In genomic region chr11:60925685-60926267, GRCh38 we compare ENCODE assay signal across 10 cellular contexts. TPM values are rescaled to one million over a fixed set of nuclear protein-coding genes. Genes with fewer than 3 reads are reported as not detected.
DNase-seq lines count a peak whose midpoint lies in the region; ATAC-seq, FAIRE-seq and TF ChIP-seq lines count a peak whose summit lies in the region.
"Had no signal": no experiment of that assay in that cellular context is flagged by ENCODE, and none has a peak within 500 bp of the region (broad histone marks: within the 10 kb centered on the region; RNA-seq: fewer than 3 reads in every experiment).

No MANE protein-coding gene starts in this region.

- POLR2A ChIA-PET in Caco-2 (lab: Charles Lee) = no interaction called here
- POLR2A ChIA-PET in GM12878 (lab: Charles Lee) = interaction anchor here (0.6 to 1.4 kb wide), 2 partner anchors 8 to 16 kb away, joined by 3 to 4 read pairs; no protein-coding TSS in a partner anchor
- POLR2A ChIA-PET in naive thymus-derived CD8-positive, alpha-beta T cell (lab: Charles Lee) = interaction anchor here (0.5 to 1.7 kb wide), 4 partner anchors 10 to 395 kb away, joined by 3 to 7 read pairs (median 4); no protein-coding TSS in a partner anchor

- DNase-seq in Caco-2 (no peak), GM12878 (ENCODE audit: low read depth, low spot score) (no peak), left lobe of liver (ENCODE audit: low spot score) (no peak)
- no peak for DNase-seq in naive thymus-derived CD8-positive, alpha-beta T cell
- no peak for DNase-seq in activated T-cell treated with anti-CD3 and anti-CD28 coated beads, Interleukin-2, amount 50 U/mL, for 24 hours
- DNase-seq: activated naive CD4-positive, alpha-beta T cell treated with anti-CD3 and anti-CD28 coated beads, Interleukin-2, amount 10 ng/mL, durations not matched to agents 7 days and 5 days had no signal

- peaks cover 13% of the 10 kb centered on the region for H3K4me1 ChIP-seq in Caco-2
- H3K4me1 ChIP-seq in HUES48 (ENCODE audit: control insufficient read depth, insufficient read depth, low read length) = peaks cover 9% of the 10 kb centered on the region
- peaks cover 22% of the 10 kb centered on the region for H3K4me1 ChIP-seq in GM12878 (ENCODE audit: control insufficient read depth, insufficient read depth, low read length)

- intact Hi-C loops in Caco-2 (cut with micrococcal nuclease; ENCODE audit: unreplicated experiment) (no loop called here), GM12878 (cut with micrococcal nuclease; ENCODE audit: unreplicated experiment) (no loop called here)

- H3K27me3 ChIP-seq in Caco-2 (replicated peaks; ENCODE audit: control insufficient read depth, insufficient read depth, low read length) (no peaks in the 10 kb centered on the region), HUES48 (ENCODE audit: control insufficient read depth, insufficient read depth, low read length) (no peaks in the 10 kb centered on the region; the same call in 1 of the 2 replicates), GM12878 (replicated peaks in 1 of 2; ENCODE audit: control insufficient read depth in 2 of 2, insufficient read depth in 2 of 2, low read length in 1 of 2) (no peaks in the 10 kb centered on the region)

- no peak for TF ChIP-seq CTCF in Caco-2 (IDR thresholded peaks at IDR 0.05; ENCODE audit: insufficient read depth in 1 of 2, low read depth in 1 of 2, low read length in 1 of 2, severe bottlenecking in 1 of 2, unreplicated experiment in 1 of 2)
- TF ChIP-seq CTCF in GM12878 (IDR thresholded peaks at IDR 0.05 in 2 of 3, conservative IDR thresholded peaks at IDR 0.05 in 1 of 3; ENCODE audit: control insufficient read depth in 2 of 3, extremely low read depth in 1 of 3, insufficient read depth in 1 of 3, low read depth in 3 of 3, low read length in 3 of 3) = no peak; a peak in 1 of 6 replicates

- no peaks in the 10 kb centered on the region for H3K36me3 ChIP-seq in Caco-2 (ENCODE audit: control insufficient read depth, insufficient read depth, low read length)
- H3K36me3 ChIP-seq in HUES48 (ENCODE audit: control insufficient read depth, insufficient read depth, low read length) = peaks cover 59% of the 10 kb centered on the region
- peaks cover 3 to 16% of the 10 kb centered on the region in 2 experiments; a peak in 3 of 4 replicates for H3K36me3 ChIP-seq in GM12878 (ENCODE audit: control insufficient read depth in 2 of 2, insufficient read depth in 2 of 2, low read length in 1 of 2)

- H3K4me1 Mint-ChIP-seq in Caco-2 (ENCODE audit: low read depth, unreplicated experiment) = peaks cover 13% of the 10 kb centered on the region
- H3K4me1 Mint-ChIP-seq in naive thymus-derived CD8-positive, alpha-beta T cell = peaks cover 13 to 18% (median 13%) of the 10 kb centered on the region in 4 donors
- H3K4me1 Mint-ChIP-seq in activated T-cell treated with anti-CD3 and anti-CD28 coated beads, Interleukin-2, amount 50 U/mL, for 24 hours (ENCODE audit: low read depth) = peaks cover 22% of the 10 kb centered on the region

- CTCF ChIA-PET in Caco-2 (lab: Charles Lee) = no interaction called here
- CTCF ChIA-PET in GM12878 (lab: Yijun Ruan, JAX) = interaction anchor here (0.5 to 0.6 kb wide), 2 partner anchors 23 to 204 kb away, joined by 3 read pairs; no protein-coding TSS in a partner anchor

- BruUV-seq in Caco-2 (replicated peaks; lab: Mats Ljungman, UMichigan) (TSS peak; percentile 31), GM12878 (replicated peaks; lab: Mats Ljungman, UMichigan) (no TSS peak)

- H3K9ac ChIP-seq in HUES48 (ENCODE audit: low read depth, low read length) (no peak overlapping the region), GM12878 (ENCODE audit: control insufficient read depth, insufficient read depth, low read length) (no peak overlapping the region)

- FAIRE-seq in GM12878 (lab: Jason Lieb, UNC) = no peak

- no peaks in the 10 kb centered on the region for H3K27me3 Mint-ChIP-seq in Caco-2 (ENCODE audit: insufficient read depth, unreplicated experiment)
- peaks cover 1 to 20% (median 13%) of the 10 kb centered on the region in 5 donors for H3K27me3 Mint-ChIP-seq in naive thymus-derived CD8-positive, alpha-beta T cell
- peaks cover 21% of the 10 kb centered on the region for H3K27me3 Mint-ChIP-seq in activated T-cell treated with anti-CD3 and anti-CD28 coated beads, Interleukin-2, amount 50 U/mL, for 24 hours

- TF ChIP-seq RAD21 in GM12878 (IDR thresholded peaks at IDR 0.05; ENCODE audit: insufficient read depth, low read depth, low read length) = no peak

- ATAC-seq in GM12878 (peak; percentile 13), GM21381 (IDR thresholded peaks at IDR 0.05; ENCODE audit: unreplicated experiment) (no peak), left lobe of liver (no peak), GM21619 (IDR thresholded peaks at IDR 0.05; ENCODE audit: unreplicated experiment) (no peak)
- no peak for ATAC-seq in naive thymus-derived CD8-positive, alpha-beta T cell

- H3K27ac ChIP-seq in HUES48 (ENCODE audit: low read depth, low read length) (no peak overlapping the region), GM12878 (ENCODE audit: control insufficient read depth, insufficient read depth) (no peak overlapping the region)

- no peaks in the 10 kb centered on the region for H4K20me1 ChIP-seq in GM12878 (ENCODE audit: control insufficient read depth, insufficient read depth)

- peaks cover 22% of the 10 kb centered on the region for H3K36me3 Mint-ChIP-seq in Caco-2 (ENCODE audit: insufficient read depth, unreplicated experiment)
- H3K36me3 Mint-ChIP-seq in naive thymus-derived CD8-positive, alpha-beta T cell = peaks cover 5 to 30% (median 23%) of the 10 kb centered on the region in 3 donors
- peaks cover 30% of the 10 kb centered on the region for H3K36me3 Mint-ChIP-seq in activated T-cell treated with anti-CD3 and anti-CD28 coated beads, Interleukin-2, amount 50 U/mL, for 24 hours (ENCODE audit: low read depth)

- RAD21 ChIA-PET in GM12878 (lab: Charles Lee; ENCODE audit: unreplicated experiment) = interaction anchor here (0.6 to 1.2 kb wide), 2 partner anchors 22 to 43 kb away, joined by 3 to 5 read pairs; no protein-coding TSS in a partner anchor

- H3K9me3 Mint-ChIP-seq in Caco-2 (ENCODE audit: unreplicated experiment) = no peaks in the 10 kb centered on the region
- no peaks in the 10 kb centered on the region for H3K9me3 Mint-ChIP-seq in naive thymus-derived CD8-positive, alpha-beta T cell
- no peaks in the 10 kb centered on the region for H3K9me3 Mint-ChIP-seq in activated T-cell treated with anti-CD3 and anti-CD28 coated beads, Interleukin-2, amount 50 U/mL, for 24 hours
- H3K9me3 Mint-ChIP-seq: activated naive CD4-positive, alpha-beta T cell treated with anti-CD3 and anti-CD28 coated beads, Interleukin-2, amount 10 ng/mL, durations not matched to agents 7 days and 5 days had no signal

- TF ChIP-seq POLR2A in GM12878 (IDR thresholded peaks at IDR 0.05; ENCODE audit: low read depth, low read length) = no peak

- H3K4me3 ChIP-seq in Caco-2 (ENCODE audit: low read depth, low read length) (no peak overlapping the region; the same call in 1 of the 2 replicates), HUES48 (ENCODE audit: low read depth, low read length) (peak overlapping the region; percentile 72), GM12878 (no peak overlapping the region)

- no peak overlapping the region for H2AFZ ChIP-seq in GM12878 (ENCODE audit: control insufficient read depth, low read depth, low read length)

- no peak for TF ChIP-seq EP300 in GM12878 (IDR thresholded peaks at IDR 0.05; ENCODE audit: borderline replicate concordance in 1 of 2, control insufficient read depth in 1 of 2, low read depth in 2 of 2, low read length in 2 of 2)

- SMC1A ChIA-PET in GM12878 (lab: Charles Lee; ENCODE audit: uncharacterized antibody, unreplicated experiment) = no interaction called here

- peak overlapping the region; percentile 90 for H3K4me3 Mint-ChIP-seq in Caco-2 (ENCODE audit: unreplicated experiment)
- peak overlapping the region in 9 of 10 donors; percentile 8 to 81 (median 58) for H3K4me3 Mint-ChIP-seq in naive thymus-derived CD8-positive, alpha-beta T cell
- H3K4me3 Mint-ChIP-seq in activated T-cell treated with anti-CD3 and anti-CD28 coated beads, Interleukin-2, amount 50 U/mL, for 24 hours = no peak overlapping the region

- H3K79me2 ChIP-seq in GM12878 (ENCODE audit: control insufficient read depth, insufficient read depth, low read length) = no peaks in the 10 kb centered on the region

- no peaks in the 10 kb centered on the region for H3K9me3 ChIP-seq in Caco-2
- no peaks in the 10 kb centered on the region for H3K9me3 ChIP-seq in HUES48 (ENCODE audit: control insufficient read depth, insufficient read depth, low read length)
- no peaks in the 10 kb centered on the region for H3K9me3 ChIP-seq in GM12878 (replicated peaks; ENCODE audit: control insufficient read depth, insufficient read depth, low read length)

- in situ Hi-C loops in GM12878 (cut with MboI) = no loop called here

- WGBS in GM12878 (ENCODE audit: insufficient coverage, insufficient replicate concordance, low lambda C conversion rate, missing lambda C conversion rate) = 32% methylated on average over 8 of the region's 8 CpGs

- H3K4me2 ChIP-seq in GM12878 (ENCODE audit: control insufficient read depth, insufficient read depth) = peak overlapping the region; percentile 98

- H3K27ac Mint-ChIP-seq in Caco-2 (ENCODE audit: unreplicated experiment) = no peak overlapping the region
- peak overlapping the region in 1 of 10 donors; percentile 81 for H3K27ac Mint-ChIP-seq in naive thymus-derived CD8-positive, alpha-beta T cell
- no peak overlapping the region for H3K27ac Mint-ChIP-seq in activated T-cell treated with anti-CD3 and anti-CD28 coated beads, Interleukin-2, amount 50 U/mL, for 24 hours
- H3K27ac Mint-ChIP-seq: activated naive CD4-positive, alpha-beta T cell treated with anti-CD3 and anti-CD28 coated beads, Interleukin-2, amount 10 ng/mL, durations not matched to agents 7 days and 5 days had no signal

RNA-seq across cellular contexts. Expression of gene TMEM132A, which starts 1.5 kb away (rescaled TPM):
- 86.6 and 97.3 TPM in 2 replicates for total RNA-seq in Caco-2 (2022)
- 7.0 and 7.3 TPM in 2 replicates for total RNA-seq in GM12878 (2013; cell fraction: nucleolus; rRNA removed)
- 6.4 and 14.1 TPM in 2 replicates for total RNA-seq in GM12878 (2014; rRNA removed)
- 4.1 and 5.6 TPM in 2 replicates for total RNA-seq in GM12878 (2014; rRNA removed; fragmentation: Illumina TruSeq; extraction: Trizol)
- 16.0 and 25.0 TPM in 2 replicates for total RNA-seq in GM12878 (2021)
- 2.7 TPM for polyA plus RNA-seq in GM12878 (2011; ENCODE audit: low read depth)
- 0.56 and 0.78 TPM in 2 replicates for polyA plus RNA-seq in GM12878 (2011; rRNA removed)
- 0.64 and 1.3 TPM in 2 replicates for polyA plus RNA-seq in GM12878 (2011; cell fraction: cytosol; rRNA removed)
- polyA plus RNA-seq in GM12878 (2011; cell fraction: nucleus; rRNA removed) = 16.2 and 17.6 TPM in 2 replicates
- polyA plus RNA-seq in GM12878 (2012) = 4.8 and 9.3 TPM in 2 replicates
- 1.5 and 1.7 TPM in 2 replicates for polyA plus RNA-seq in GM12878 (2014; fragmentation: Illumina TruSeq; extraction: Trizol)
- polyA plus RNA-seq in GM12878 (2014; fragmentation: Nextera tagmentation; extraction: Ambion mirVana) = under 1 TPM; 0.16 to 0.79 TPM
- 9.9 and 14.6 TPM in 2 replicates for polyA plus RNA-seq in GM12878 (2014; rRNA removed)
- 1 to 10 TPM; 3.4 to 5.2 TPM for polyA plus RNA-seq in GM12878 (2016; fragmentation: Nextera tagmentation; extraction: Ambion mirVana)
- 0.22 and 3.0 TPM in 2 replicates for polyA minus RNA-seq in GM12878 (2011; rRNA and poly(A)+ RNA removed)
- 2.8 and 5.9 TPM in 2 replicates for polyA minus RNA-seq in GM12878 (2011; cell fraction: cytosol; rRNA and poly(A)+ RNA removed)
- 4.1 and 4.7 TPM in 2 replicates for polyA minus RNA-seq in GM12878 (2011; cell fraction: nucleus; rRNA and poly(A)+ RNA removed)
- total RNA-seq in naive thymus-derived CD8-positive, alpha-beta T cell = under 1 TPM in 1 of 2 experiments, not detected in 1; 0.88 TPM
- not detected for polyA plus RNA-seq in naive thymus-derived CD8-positive, alpha-beta T cell
- 2.1 TPM for total RNA-seq in left lobe of liver

RNA-seq across cellular contexts. Expression of gene TMEM109, which starts 11.8 kb away (rescaled TPM):
- total RNA-seq in Caco-2 (2022) (82.3 and 91.9 TPM in 2 replicates), GM12878 (2014; rRNA removed) (62.8 and 66.8 TPM in 2 replicates), GM12878 (2014; rRNA removed; fragmentation: Illumina TruSeq; extraction: Trizol) (38.3 and 43.3 TPM in 2 replicates), GM12878 (2021) (124 and 128 TPM in 2 replicates), left lobe of liver (36.9 TPM)
- total RNA-seq in GM12878 (2013; cell fraction: nucleolus; rRNA removed) = 19.0 and 20.8 TPM in 2 replicates
- polyA plus RNA-seq in GM12878 (2011; ENCODE audit: low read depth) = 52.2 TPM
- polyA plus RNA-seq in GM12878 (2011; rRNA removed) (8.1 and 25.7 TPM in 2 replicates), GM12878 (2014; fragmentation: Illumina TruSeq; extraction: Trizol) (73.9 and 115 TPM in 2 replicates), GM12878 (2014; fragmentation: Nextera tagmentation; extraction: Ambion mirVana) (10 to 100 TPM; 21.9 to 52.9 TPM), GM12878 (2014; rRNA removed) (104 and 117 TPM in 2 replicates), GM12878 (2016; fragmentation: Nextera tagmentation; extraction: Ambion mirVana) (100 to 1,000 TPM; 179 to 199 TPM)
- polyA plus RNA-seq in GM12878 (2011; cell fraction: cytosol; rRNA removed) = 37.4 and 37.6 TPM in 2 replicates
- polyA plus RNA-seq in GM12878 (2011; cell fraction: nucleus; rRNA removed) = 18.8 and 25.3 TPM in 2 replicates
- 42.7 and 46.8 TPM in 2 replicates for polyA plus RNA-seq in GM12878 (2012)
- polyA minus RNA-seq in GM12878 (2011; rRNA and poly(A)+ RNA removed) = 15.6 and 17.1 TPM in 2 replicates
- polyA minus RNA-seq in GM12878 (2011; cell fraction: cytosol; rRNA and poly(A)+ RNA removed) = 8.0 and 8.4 TPM in 2 replicates
- polyA minus RNA-seq in GM12878 (2011; cell fraction: nucleus; rRNA and poly(A)+ RNA removed) = 4.8 and 7.1 TPM in 2 replicates
- total RNA-seq in naive thymus-derived CD8-positive, alpha-beta T cell = 10 to 100 TPM; 52.4 to 60.5 TPM
- polyA plus RNA-seq in naive thymus-derived CD8-positive, alpha-beta T cell = 100 to 1,000 TPM; 216 to 295 (median 272) TPM

RNA-seq across cellular contexts. Expression of gene PRPF19, which starts 19.4 kb away (rescaled TPM):
- 180 and 183 TPM in 2 replicates for total RNA-seq in Caco-2 (2022)
- 51.1 and 62.0 TPM in 2 replicates for total RNA-seq in GM12878 (2013; cell fraction: nucleolus; rRNA removed)
- total RNA-seq in GM12878 (2014; rRNA removed) = 95.6 and 109 TPM in 2 replicates
- 48.7 and 53.1 TPM in 2 replicates for total RNA-seq in GM12878 (2014; rRNA removed; fragmentation: Illumina TruSeq; extraction: Trizol)
- 165 and 170 TPM in 2 replicates for total RNA-seq in GM12878 (2021)
- polyA plus RNA-seq in GM12878 (2011; ENCODE audit: low read depth) = 57.2 TPM
- polyA plus RNA-seq in GM12878 (2011; rRNA removed) = 12.9 and 25.6 TPM in 2 replicates
- 44.9 and 48.1 TPM in 2 replicates for polyA plus RNA-seq in GM12878 (2011; cell fraction: cytosol; rRNA removed)
- polyA plus RNA-seq in GM12878 (2011; cell fraction: nucleus; rRNA removed) = 51.8 and 78.3 TPM in 2 replicates
- polyA plus RNA-seq in GM12878 (2012) = 81.7 and 107 TPM in 2 replicates
- 109 and 151 TPM in 2 replicates for polyA plus RNA-seq in GM12878 (2014; fragmentation: Illumina TruSeq; extraction: Trizol)
- polyA plus RNA-seq in GM12878 (2014; fragmentation: Nextera tagmentation; extraction: Ambion mirVana) = 10 to 100 TPM in 1 of 2 experiments, 1 to 10 TPM in 1; 8.7 to 27.7 TPM
- 74.4 and 88.5 TPM in 2 replicates for polyA plus RNA-seq in GM12878 (2014; rRNA removed)
- 10 to 100 TPM; 59.8 to 62.9 TPM for polyA plus RNA-seq in GM12878 (2016; fragmentation: Nextera tagmentation; extraction: Ambion mirVana)
- 20.9 and 45.0 TPM in 2 replicates for polyA minus RNA-seq in GM12878 (2011; rRNA and poly(A)+ RNA removed)
- polyA minus RNA-seq in GM12878 (2011; cell fraction: cytosol; rRNA and poly(A)+ RNA removed) = 31.7 and 35.9 TPM in 2 replicates
- polyA minus RNA-seq in GM12878 (2011; cell fraction: nucleus; rRNA and poly(A)+ RNA removed) = 34.9 and 61.6 TPM in 2 replicates
- total RNA-seq in naive thymus-derived CD8-positive, alpha-beta T cell = 10 to 100 TPM; 94.0 to 98.8 TPM
- polyA plus RNA-seq in naive thymus-derived CD8-positive, alpha-beta T cell = 10 to 100 TPM; 14.2 to 19.5 (median 17.8) TPM
- total RNA-seq in left lobe of liver = 44.9 TPM

RNA-seq across cellular contexts. Expression of gene SLC15A3, which starts 26.2 kb away (rescaled TPM):
- total RNA-seq in Caco-2 (2022) (0.43 and 0.84 TPM in 2 replicates), GM12878 (2014; rRNA removed) (71.3 and 83.5 TPM in 2 replicates), GM12878 (2014; rRNA removed; fragmentation: Illumina TruSeq; extraction: Trizol) (51.5 and 56.3 TPM in 2 replicates), GM12878 (2021) (93.3 and 102 TPM in 2 replicates), left lobe of liver (8.8 TPM)
- 203 and 205 TPM in 2 replicates for total RNA-seq in GM12878 (2013; cell fraction: nucleolus; rRNA removed)
- polyA plus RNA-seq in GM12878 (2011; ENCODE audit: low read depth) = 36.2 TPM
- polyA plus RNA-seq in GM12878 (2011; rRNA removed) (18.2 and 44.9 TPM in 2 replicates), GM12878 (2014; fragmentation: Illumina TruSeq; extraction: Trizol) (11.7 and 54.8 TPM in 2 replicates), GM12878 (2014; fragmentation: Nextera tagmentation; extraction: Ambion mirVana) (10 to 100 TPM; 17.7 to 55.4 TPM), GM12878 (2014; rRNA removed) (71.9 and 83.8 TPM in 2 replicates), GM12878 (2016; fragmentation: Nextera tagmentation; extraction: Ambion mirVana) (10 to 100 TPM; 53.4 to 57.7 TPM)
- polyA plus RNA-seq in GM12878 (2011; cell fraction: cytosol; rRNA removed) = 55.8 and 65.2 TPM in 2 replicates
- polyA plus RNA-seq in GM12878 (2011; cell fraction: nucleus; rRNA removed) = 80.5 and 92.2 TPM in 2 replicates
- polyA plus RNA-seq in GM12878 (2012) = 90.2 and 104 TPM in 2 replicates
- 99.9 and 126 TPM in 2 replicates for polyA minus RNA-seq in GM12878 (2011; rRNA and poly(A)+ RNA removed)
- 50.8 and 65.5 TPM in 2 replicates for polyA minus RNA-seq in GM12878 (2011; cell fraction: cytosol; rRNA and poly(A)+ RNA removed)
- 57.2 and 89.6 TPM in 2 replicates for polyA minus RNA-seq in GM12878 (2011; cell fraction: nucleus; rRNA and poly(A)+ RNA removed)
- 10 to 100 TPM; 13.6 to 14.9 TPM for total RNA-seq in naive thymus-derived CD8-positive, alpha-beta T cell
- polyA plus RNA-seq in naive thymus-derived CD8-positive, alpha-beta T cell = 1 to 10 TPM in 2 of 3 donors, under 1 TPM in 1; 0.90 to 3.4 (median 1.0) TPM

RNA-seq across cellular contexts. Expression of gene CD6, which starts 45.7 kb away (rescaled TPM):
- total RNA-seq in Caco-2 (2022) (0.23 TPM in 2 replicates), GM12878 (2014; rRNA removed) (6.4 and 7.3 TPM in 2 replicates), GM12878 (2014; rRNA removed; fragmentation: Illumina TruSeq; extraction: Trizol) (3.1 and 3.3 TPM in 2 replicates), GM12878 (2021) (11.2 and 17.6 TPM in 2 replicates), left lobe of liver (0.83 TPM)
- total RNA-seq in GM12878 (2013; cell fraction: nucleolus; rRNA removed) = 0.61 and 2.5 TPM in 2 replicates
- 0.34 TPM for polyA plus RNA-seq in GM12878 (2011; ENCODE audit: low read depth)
- polyA plus RNA-seq in GM12878 (2011; rRNA removed) (0.37 and 0.45 TPM in 2 replicates), GM12878 (2014; fragmentation: Illumina TruSeq; extraction: Trizol) (5.1 and 6.6 TPM in 2 replicates), GM12878 (2014; fragmentation: Nextera tagmentation; extraction: Ambion mirVana) (1 to 10 TPM in 1 of 2 experiments, under 1 TPM in 1; 0.93 to 1.8 TPM), GM12878 (2014; rRNA removed) (5.9 and 6.8 TPM in 2 replicates), GM12878 (2016; fragmentation: Nextera tagmentation; extraction: Ambion mirVana) (1 to 10 TPM; 6.8 to 7.2 TPM)
- polyA plus RNA-seq in GM12878 (2011; cell fraction: cytosol; rRNA removed) = 0.60 and 0.67 TPM in 2 replicates
- polyA plus RNA-seq in GM12878 (2011; cell fraction: nucleus; rRNA removed) = 2.1 and 2.6 TPM in 2 replicates
- polyA plus RNA-seq in GM12878 (2012) = 1.4 and 1.7 TPM in 2 replicates
- polyA minus RNA-seq in GM12878 (2011; rRNA and poly(A)+ RNA removed) = 0.15 and 0.41 TPM in 2 replicates
- polyA minus RNA-seq in GM12878 (2011; cell fraction: cytosol; rRNA and poly(A)+ RNA removed) = 0.40 and 0.73 TPM in 2 replicates
- 0.48 and 0.96 TPM in 2 replicates for polyA minus RNA-seq in GM12878 (2011; cell fraction: nucleus; rRNA and poly(A)+ RNA removed)
- 100 to 1,000 TPM; 384 to 405 TPM for total RNA-seq in naive thymus-derived CD8-positive, alpha-beta T cell
- 100 to 1,000 TPM; 150 to 199 (median 153) TPM for polyA plus RNA-seq in naive thymus-derived CD8-positive, alpha-beta T cell
- total RNA-seq: lung microvascular endothelial cell had no signal
